ENCODE assay signal across 1 cellular context in the genomic region with DNA sequence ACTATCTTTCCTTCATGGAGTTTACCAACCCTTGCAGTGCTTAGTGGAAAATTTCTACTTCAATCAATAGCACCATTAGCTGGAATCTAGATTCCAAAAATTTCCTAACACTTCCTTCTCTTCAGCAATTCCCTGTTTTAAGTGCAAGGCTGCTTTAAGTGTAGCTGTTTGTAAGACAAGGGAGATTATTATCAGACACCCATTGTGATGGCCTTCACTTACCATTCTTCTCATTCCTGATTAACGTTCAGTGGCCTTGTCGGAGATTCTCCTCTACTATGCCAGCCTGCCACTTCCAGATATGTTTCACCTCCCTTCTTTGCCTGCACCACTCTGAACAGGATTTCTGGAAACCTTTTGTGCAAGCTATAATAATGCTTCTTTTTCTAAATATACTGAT.
TF ChIP-seq lines count a peak whose summit lies in the region.

No MANE protein-coding gene starts in this region.

TF ChIP-seq in SK-N-SH treated with all-trans-retinoic acid at 6 μM for 48 hours, 23 proteins besides CTCF, POLR2A, EP300 and RAD21:
- TF ChIP-seq, protein P1, sequence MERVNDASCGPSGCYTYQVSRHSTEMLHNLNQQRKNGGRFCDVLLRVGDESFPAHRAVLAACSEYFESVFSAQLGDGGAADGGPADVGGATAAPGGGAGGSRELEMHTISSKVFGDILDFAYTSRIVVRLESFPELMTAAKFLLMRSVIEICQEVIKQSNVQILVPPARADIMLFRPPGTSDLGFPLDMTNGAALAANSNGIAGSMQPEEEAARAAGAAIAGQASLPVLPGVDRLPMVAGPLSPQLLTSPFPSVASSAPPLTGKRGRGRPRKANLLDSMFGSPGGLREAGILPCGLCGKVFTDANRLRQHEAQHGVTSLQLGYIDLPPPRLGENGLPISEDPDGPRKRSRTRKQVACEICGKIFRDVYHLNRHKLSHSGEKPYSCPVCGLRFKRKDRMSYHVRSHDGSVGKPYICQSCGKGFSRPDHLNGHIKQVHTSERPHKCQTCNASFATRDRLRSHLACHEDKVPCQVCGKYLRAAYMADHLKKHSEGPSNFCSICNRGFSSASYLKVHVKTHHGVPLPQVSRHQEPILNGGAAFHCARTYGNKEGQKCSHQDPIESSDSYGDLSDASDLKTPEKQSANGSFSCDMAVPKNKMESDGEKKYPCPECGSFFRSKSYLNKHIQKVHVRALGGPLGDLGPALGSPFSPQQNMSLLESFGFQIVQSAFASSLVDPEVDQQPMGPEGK (CRISPR knock-in tag; IDR thresholded peaks at IDR 0.05; ENCODE audit: borderline replicate concordance): no peak
- TF ChIP-seq ESRRG (CRISPR knock-in tag; IDR thresholded peaks at IDR 0.05) (no peak), TOX (CRISPR knock-in tag; IDR thresholded peaks at IDR 0.05; ENCODE audit: borderline replicate concordance) (no peak), ZC3H10 (CRISPR knock-in tag; IDR thresholded peaks at IDR 0.05) (no peak), ZNF70 (CRISPR knock-in tag; IDR thresholded peaks at IDR 0.05) (no peak), GLIS3 (CRISPR knock-in tag; IDR thresholded peaks at IDR 0.05) (no peak)
